In the genomic region with DNA sequence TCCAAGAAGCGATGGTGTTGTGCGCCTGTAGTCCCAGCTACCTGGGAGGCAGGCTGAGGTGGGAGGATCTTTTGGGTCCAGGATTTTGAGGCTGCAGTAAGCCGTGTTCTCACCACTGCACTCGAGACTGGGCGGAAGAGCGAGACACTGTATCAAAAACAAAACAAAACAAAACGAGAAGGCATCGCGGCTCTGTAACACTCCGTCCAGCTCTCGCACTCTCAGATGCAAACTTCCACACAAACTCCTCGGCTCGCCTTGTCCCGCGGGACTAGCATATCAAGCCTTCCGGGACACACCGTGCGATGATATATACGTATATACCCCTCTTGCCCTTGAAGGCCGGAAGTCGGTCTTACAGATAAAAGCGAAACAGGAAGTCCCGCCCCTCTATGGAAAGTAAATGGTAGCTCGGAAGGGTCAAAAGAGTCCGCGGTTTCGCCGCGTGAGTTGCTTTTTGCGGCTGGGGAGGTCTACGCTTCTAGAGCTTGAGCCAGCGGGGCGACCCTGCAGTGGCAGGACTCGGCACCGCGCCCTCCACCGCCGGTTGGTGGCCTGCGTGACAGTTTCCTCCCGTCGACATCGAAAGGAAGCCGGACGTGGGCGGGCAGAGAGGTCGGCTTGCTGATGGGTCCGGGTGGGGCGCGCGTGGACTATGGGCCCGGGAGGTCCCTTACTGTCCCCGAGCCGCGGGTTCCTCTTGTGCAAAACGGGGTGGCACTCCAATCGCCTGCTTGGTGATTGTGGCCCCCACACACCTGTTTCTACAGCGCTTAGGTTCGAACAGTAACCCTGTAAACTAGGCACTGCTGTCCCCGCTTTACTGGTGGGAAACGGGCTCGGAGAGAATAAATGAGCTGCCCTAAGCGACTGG, we compare ENCODE assay signal across 8 cellular contexts. TPM values are rescaled to one million over a fixed set of nuclear protein-coding genes. Genes with fewer than 3 reads are reported as not detected.
A peak's percentile ranks its signal among the peaks of the same experiment; 100 is the strongest.
DNase-seq lines count a peak whose midpoint lies in the region; ATAC-seq, FAIRE-seq and TF ChIP-seq lines count a peak whose summit lies in the region.

A gene with protein sequence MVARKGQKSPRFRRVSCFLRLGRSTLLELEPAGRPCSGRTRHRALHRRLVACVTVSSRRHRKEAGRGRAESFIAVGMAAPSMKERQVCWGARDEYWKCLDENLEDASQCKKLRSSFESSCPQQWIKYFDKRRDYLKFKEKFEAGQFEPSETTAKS (plus strand): TSS at position 393 of the 874 bp plus-strand sequence. CDS start 11 bp downstream, at position 404.

- H3K4me3 ChIP-seq in HepG2 (replicated peaks in 1 of 3; ENCODE audit: insufficient read depth in 1 of 3, low read depth in 2 of 3, low read length in 3 of 3): peak within 1 kb of the TSS; percentile 76 to 89 (median 80)

- in situ Hi-C loops in HepG2 (cut with HindIII; ENCODE audit: extremely low pct_ligation_motif_present, low pct_unique_long_range_greater_than_20kb): no loop called here

- TF ChIP-seq POLR2A in HepG2 (IDR thresholded peaks at IDR 0.05; ENCODE audit: insufficient read depth in 1 of 2, low read depth in 2 of 2, low read length in 2 of 2): peak; percentile 88

- H4K20me1 ChIP-seq in HepG2 (ENCODE audit: insufficient read depth, low read length): no peaks in the 10 kb centered on the region

- intact Hi-C loops in HepG2 (cut with micrococcal nuclease; ENCODE audit: unreplicated experiment): loop anchor here (1.0 to 5.0 kb wide), 2 partner anchors 46 to 61 kb away; no protein-coding TSS in a partner anchor

- H3K27ac ChIP-seq in HepG2 (ENCODE audit: extremely low read length, insufficient read depth, low read length): peak within 1 kb of the TSS; percentile 94

- POLR2A ChIA-PET in HepG2 (lab: Yijun Ruan, JAX): interaction anchor here (0.7 to 2.3 kb wide), 14 partner anchors 9 to 237 kb away, joined by 3 to 37 read pairs (median 6); a partner anchor contains a TSS

- TF ChIP-seq CTCF in HepG2 (CRISPR knock-in tag; IDR thresholded peaks at IDR 0.05): peak; percentile 37; the same call in 1 of the 2 replicates

- BruUV-seq in HepG2 (replicated peaks; lab: Mats Ljungman, UMichigan): no TSS peak

- WGBS in HepG2 (ENCODE audit: low lambda C conversion rate): under 1% methylated on average over 39 of the region's 62 CpGs

- ATAC-seq in GM19395 (IDR thresholded peaks at IDR 0.05; ENCODE audit: unreplicated experiment): peak; percentile 98
- peak; percentile 87 for ATAC-seq in HG03565 (IDR thresholded peaks at IDR 0.05; ENCODE audit: unreplicated experiment)
- peak; percentile 94 for ATAC-seq in HepG2

- H3K27me3 ChIP-seq in HepG2 (ENCODE audit: control insufficient read depth in 1 of 2, insufficient read depth in 2 of 2, low read length in 2 of 2): no peaks in the 10 kb centered on the region; a peak in 1 of 5 replicates

- no peaks in the 10 kb centered on the region for H3K9me3 ChIP-seq in HepG2 (ENCODE audit: low read length)

- TF ChIP-seq RAD21 in HepG2 (CRISPR knock-in tag; IDR thresholded peaks at IDR 0.05): peak; percentile 31; the same call in 1 of the 2 replicates

- FAIRE-seq in HepG2 (lab: Jason Lieb, UNC): peak; percentile 81

- peaks cover 5 to 28% of the 10 kb centered on the region in 2 experiments; a peak in 4 of 5 replicates for H3K36me3 ChIP-seq in HepG2 (replicated peaks in 1 of 2; ENCODE audit: control insufficient read depth in 1 of 2, insufficient read depth in 2 of 2, low read length in 2 of 2)

- peak within 1 kb of the TSS; percentile 79 for H3K4me2 ChIP-seq in HepG2 (ENCODE audit: low read depth, low read length)

- TF ChIP-seq EP300 in HepG2 (IDR thresholded peaks at IDR 0.05; ENCODE audit: low read depth in 2 of 2, low read length in 2 of 2) (peak; percentile 32 to 59; a peak in 2 of 4 replicates), HepG2 (CRISPR knock-in tag; IDR thresholded peaks at IDR 0.05; ENCODE audit: borderline replicate concordance) (no peak; the same call in 1 of the 2 replicates)

- peak; percentile 63 to 98 (median 90) for DNase-seq in C1 segment of cervical spinal cord (lab: John Stamatoyannopoulos, UW)
- peak; percentile 94 for DNase-seq in NCI-H774 (lab: John Stamatoyannopoulos, UW)
- peak; percentile 85 to 88 for DNase-seq in activated CD4-positive, alpha-beta T cell treated with anti-CD3 and anti-CD28 coated beads, Interleukin-2, amount 50 U/mL, for 4 hours
- DNase-seq in dermis microvascular lymphatic vessel endothelial cell (ENCODE audit: low read depth in 2 of 2): peak; percentile 96 to 98
- peak; percentile 98 for DNase-seq in HepG2 (ENCODE audit: low spot score)
- peak; percentile 93 for DNase-seq in stimulated activated CD4-positive, alpha-beta T cell treated with anti-CD3 and anti-CD28 coated beads, Interleukin-4, amount 100 ng/mL, for 1 hour

- peak within 1 kb of the TSS; percentile 82 for H2AFZ ChIP-seq in HepG2 (ENCODE audit: low read length)

- H3K4me1 ChIP-seq in HepG2 (ENCODE audit: insufficient read depth, low read length): peaks cover 51% of the 10 kb centered on the region

- H3K9ac ChIP-seq in HepG2 (ENCODE audit: insufficient read depth, low read depth, low read length): peak within 1 kb of the TSS; percentile 94

- H3K79me2 ChIP-seq in HepG2 (ENCODE audit: insufficient read depth, low read length): peaks cover 32% of the 10 kb centered on the region

- CTCF ChIA-PET in HepG2 (lab: Yijun Ruan, JAX; ENCODE audit: low intra/inter-chr PET ratio, low total read pairs): no interaction called here

TF ChIP-seq in HepG2, 621 proteins besides CTCF, POLR2A, EP300 and RAD21 (continues in another document):
- peak; percentile 49; the same call in 1 of the 2 replicates for TF ChIP-seq TOPORS (CRISPR knock-in tag; IDR thresholded peaks at IDR 0.05)
- peak; percentile 65; the same call in 1 of the 2 replicates for TF ChIP-seq JUN (CRISPR knock-in tag; IDR thresholded peaks at IDR 0.05)
- no peak for TF ChIP-seq KLF9 (CRISPR knock-in tag; IDR thresholded peaks at IDR 0.05; ENCODE audit: low read depth)
- no peak for TF ChIP-seq POLR2AphosphoS2 (IDR thresholded peaks at IDR 0.05; ENCODE audit: low read depth, low read length)
- TF ChIP-seq SIN3A (IDR thresholded peaks at IDR 0.05; ENCODE audit: borderline replicate concordance, low read depth, low read length): peak; percentile 64; the same call in 1 of the 2 replicates
- peak; percentile 87 for TF ChIP-seq ZNF615 (CRISPR knock-in tag; IDR thresholded peaks at IDR 0.05; ENCODE audit: borderline replicate concordance)
- no peak for TF ChIP-seq FOXP1 (IDR thresholded peaks at IDR 0.05)
- TF ChIP-seq FOXP1 (CRISPR knock-in tag; IDR thresholded peaks at IDR 0.05): peak; percentile 37; the same call in 1 of the 2 replicates
- TF ChIP-seq TMF1 (CRISPR knock-in tag; IDR thresholded peaks at IDR 0.05; ENCODE audit: low read depth): peak; percentile 83; the same call in 1 of the 2 replicates
- no peak for TF ChIP-seq ZNF720 (CRISPR knock-in tag; IDR thresholded peaks at IDR 0.05)
- 0 out of 2 replicates have a peak, but pooled peaks have one; percentile 10 for TF ChIP-seq GTF2F1 (IDR thresholded peaks at IDR 0.05; ENCODE audit: low read length)
- TF ChIP-seq CBX1 (IDR thresholded peaks at IDR 0.05; ENCODE audit: low read depth): no peak
- TF ChIP-seq ZSCAN12 (CRISPR knock-in tag; IDR thresholded peaks at IDR 0.05): 0 out of 2 replicates have a peak, but pooled peaks have one; percentile 52
- TF ChIP-seq NFYB (CRISPR knock-in tag; IDR thresholded peaks at IDR 0.05): peak; percentile 38; the same call in 1 of the 2 replicates
- TF ChIP-seq ZSCAN25 (CRISPR knock-in tag; IDR thresholded peaks at IDR 0.05): peak; percentile 84
- TF ChIP-seq SIN3B (IDR thresholded peaks at IDR 0.05; ENCODE audit: low read length): peak; percentile 79; the same call in 1 of the 2 replicates
- peak; percentile 94; the same call in 1 of the 2 replicates for TF ChIP-seq MTA1 (CRISPR knock-in tag; IDR thresholded peaks at IDR 0.05; ENCODE audit: borderline replicate concordance)
- peak; percentile 69; the same call in 1 of the 2 replicates for TF ChIP-seq ZBTB7B (CRISPR knock-in tag; IDR thresholded peaks at IDR 0.05)
- no peak for TF ChIP-seq RARA (CRISPR knock-in tag; IDR thresholded peaks at IDR 0.05)

RNA-seq across cellular contexts. Expression of the gene that starts here (rescaled TPM):
- total RNA-seq in dermis microvascular lymphatic vessel endothelial cell (12.8 and 16.7 TPM in 2 replicates), HepG2 (2016; rRNA removed; fragmentation: Illumina TruSeq; extraction: Trizol) (104 and 158 TPM in 2 replicates)
- total RNA-seq in HepG2 (2016; cell fraction: cytosol; rRNA removed; fragmentation: Illumina TruSeq; extraction: Trizol; ENCODE audit: low read depth): 65.3 and 66.5 TPM in 2 replicates
- total RNA-seq in HepG2 (2016; cell fraction: insoluble cytoplasmic fraction; rRNA removed; fragmentation: Illumina TruSeq; extraction: Trizol): 117 and 175 TPM in 2 replicates
- total RNA-seq in HepG2 (2016; cell fraction: membrane; rRNA removed; fragmentation: Illumina TruSeq; extraction: Trizol): 73.2 and 76.4 TPM in 2 replicates
- 44.6 and 50.4 TPM in 2 replicates for total RNA-seq in HepG2 (2016; cell fraction: nucleus; rRNA removed; fragmentation: Illumina TruSeq; extraction: Trizol)
- polyA plus RNA-seq in HepG2 (2011; rRNA removed): 29.1 and 32.4 TPM in 2 replicates
- polyA plus RNA-seq in HepG2 (2011; cell fraction: cytosol; rRNA removed): 37.1 and 37.6 TPM in 2 replicates
- 12.7 and 13.3 TPM in 2 replicates for polyA plus RNA-seq in HepG2 (2011; cell fraction: nucleus; rRNA removed)
- 49.6 and 68.8 TPM in 2 replicates for polyA plus RNA-seq in HepG2 (2012)
- polyA plus RNA-seq in HepG2 (2016; cell fraction: cytosol; fragmentation: Illumina TruSeq; extraction: Trizol; ENCODE audit: low read depth): 84.3 and 106 TPM in 2 replicates
- polyA plus RNA-seq in HepG2 (2016; cell fraction: insoluble cytoplasmic fraction; fragmentation: Illumina TruSeq; extraction: Trizol; ENCODE audit: low read depth): 196 and 215 TPM in 2 replicates
- 84.2 and 92.6 TPM in 2 replicates for polyA plus RNA-seq in HepG2 (2016; cell fraction: membrane; fragmentation: Illumina TruSeq; extraction: Trizol; ENCODE audit: low read depth)
- 92.2 and 92.5 TPM in 2 replicates for polyA plus RNA-seq in HepG2 (2016; cell fraction: nucleus; fragmentation: Illumina TruSeq; extraction: Trizol; ENCODE audit: insufficient read depth, low read depth)
- 12.7 and 15.1 TPM in 2 replicates for polyA minus RNA-seq in HepG2 (2011; rRNA and poly(A)+ RNA removed; ENCODE audit: low replicate concordance)
- polyA minus RNA-seq in HepG2 (2011; cell fraction: cytosol; rRNA and poly(A)+ RNA removed): 16.5 and 16.7 TPM in 2 replicates
- 12.4 and 16.9 TPM in 2 replicates for polyA minus RNA-seq in HepG2 (2011; cell fraction: nucleus; rRNA and poly(A)+ RNA removed)

Comparison
In these comparisons a context has a peak if more than half of its experiments do, and no peak if none do; other contexts are left out.
1. Peak in every context shown above with its lines: DNase-seq, ATAC-seq, H3K4me3 ChIP-seq and H3K27ac ChIP-seq.